In genomic region chr10:80177781-80178636, GRCh38 we compare ENCODE assay signal across 11 cellular contexts. TPM values are rescaled to one million over a fixed set of nuclear protein-coding genes. Genes with fewer than 3 reads are reported as not detected.
DNase-seq lines count a peak whose midpoint lies in the region; ATAC-seq and TF ChIP-seq lines count a peak whose summit lies in the region.
"Had no signal": no experiment of that assay in that cellular context is flagged by ENCODE, and none has a peak within 500 bp of the region (broad histone marks: within the 10 kb centered on the region; RNA-seq: fewer than 3 reads in every experiment).

No MANE protein-coding gene starts in this region.

- 53 to 68% methylated on average over 9 to 12 of the region's 12 CpGs for WGBS in body of pancreas, 2 donors

- peak overlapping the region; percentile 29 to 80 for H3K27ac Mint-ChIP-seq in stimulated activated naive CD8-positive, alpha-beta T cell treated with anti-CD3 and anti-CD28 coated beads, Interleukin-15, amount 100 ng/mL, for 72 hours

- no peaks in the 10 kb centered on the region for H3K9me3 Mint-ChIP-seq in stimulated activated naive CD8-positive, alpha-beta T cell treated with anti-CD3 and anti-CD28 coated beads, Interleukin-15, amount 100 ng/mL, for 72 hours

- no peak for TF ChIP-seq POLR2A in body of pancreas (IDR thresholded peaks at IDR 0.05)

- CTCF ChIA-PET in HEK293T (lab: Yijun Ruan, JAX): no interaction called here

- no peak for ATAC-seq in stimulated activated naive CD8-positive, alpha-beta T cell treated with anti-CD3 and anti-CD28 coated beads, Interleukin-15, amount 100 ng/mL, for 72 hours
- ATAC-seq in stimulated activated naive CD8-positive, alpha-beta T cell treated with anti-CD3 and anti-CD28 coated beads, Interleukin-15, Interleukin-2, amounts not matched to agents 100 U/mL and 50 U/mL, for 24 hours: no peak
- peak; percentile 46 for ATAC-seq in left lung
- no peak for ATAC-seq in HG03520 (IDR thresholded peaks at IDR 0.05; ENCODE audit: unreplicated experiment)
- no peak for ATAC-seq in body of pancreas

- no peaks in the 10 kb centered on the region for H3K9me3 ChIP-seq in adipocyte (ENCODE audit: control insufficient read depth, low read length)
- no peaks in the 10 kb centered on the region for H3K9me3 ChIP-seq in left lung
- no peaks in the 10 kb centered on the region for H3K9me3 ChIP-seq in body of pancreas

- TF ChIP-seq CTCF in left lung (IDR thresholded peaks at IDR 0.05) (no peak), body of pancreas (IDR thresholded peaks at IDR 0.05) (no peak)

- peaks cover 27% of the 10 kb centered on the region for H3K36me3 ChIP-seq in adipocyte (ENCODE audit: control insufficient read depth, insufficient read depth, low read length, severe bottlenecking)
- H3K36me3 ChIP-seq in left lung: peaks cover 0 to 18% of the 10 kb centered on the region in 2 donors
- no peaks in the 10 kb centered on the region for H3K36me3 ChIP-seq in body of pancreas (replicated peaks in 1 of 2; ENCODE audit: insufficient read depth in 1 of 2, low read depth in 2 of 2)

- H3K27ac ChIP-seq in left lung: peak overlapping the region in 1 of 2 donors; percentile 33
- peak overlapping the region in 1 of 4 donors; percentile 21 for H3K27ac ChIP-seq in body of pancreas

- POLR2A ChIA-PET in HEK293T (lab: Yijun Ruan, JAX): no interaction called here

- H3K4me1 Mint-ChIP-seq in stimulated activated naive CD8-positive, alpha-beta T cell treated with anti-CD3 and anti-CD28 coated beads, Interleukin-15, amount 100 ng/mL, for 72 hours: peaks cover 75% of the 10 kb centered on the region

- H3K4me1 ChIP-seq in adipocyte (ENCODE audit: control insufficient read depth, insufficient read depth, low read length) (peaks cover 38% of the 10 kb centered on the region), left lung (peaks cover under 1 to 44% of the 10 kb centered on the region in 2 donors), body of pancreas (peaks cover 18% of the 10 kb centered on the region)

- peak overlapping the region; percentile 58 for H3K9ac ChIP-seq in adipocyte (ENCODE audit: low read length)

- no peaks in the 10 kb centered on the region for H3K27me3 ChIP-seq in adipocyte (replicated peaks; ENCODE audit: control insufficient read depth, insufficient read depth, low read length)
- H3K27me3 ChIP-seq in left lung: no peaks in the 10 kb centered on the region
- H3K27me3 ChIP-seq in body of pancreas: no peaks in the 10 kb centered on the region

- H3K4me3 Mint-ChIP-seq in stimulated activated naive CD8-positive, alpha-beta T cell treated with anti-CD3 and anti-CD28 coated beads, Interleukin-15, amount 100 ng/mL, for 72 hours: no peak overlapping the region

- H3K4me3 ChIP-seq in adipocyte (ENCODE audit: low read length): peak overlapping the region; percentile 62
- no peak overlapping the region for H3K4me3 ChIP-seq in left lung
- H3K4me3 ChIP-seq in body of pancreas: no peak overlapping the region
- H3K4me3 ChIP-seq: skin epidermis had no signal

- DNase-seq in stimulated activated naive CD8-positive, alpha-beta T cell treated with anti-CD3 and anti-CD28 coated beads, Interleukin-15, amount 100 ng/mL, for 72 hours: no peak
- no peak for DNase-seq in stimulated activated naive CD8-positive, alpha-beta T cell treated with anti-CD3 and anti-CD28 coated beads, Interleukin-15, Interleukin-2, amounts not matched to agents 100 U/mL and 50 U/mL, for 24 hours
- DNase-seq in adipocyte (ENCODE audit: low read depth) (peak; percentile 87), left lung (no peak), HEK293T (ENCODE audit: extremely low spot score) (no peak), body of pancreas (no peak), OCI-M2 (lab: John Stamatoyannopoulos, UW; ENCODE audit: unreplicated experiment) (no peak)
- DNase-seq: activated CD4-positive, alpha-beta T cell treated with anti-CD3 and anti-CD28 coated beads for 1 hour; NCI-H146 had no signal

- no peaks in the 10 kb centered on the region for H3K27me3 Mint-ChIP-seq in stimulated activated naive CD8-positive, alpha-beta T cell treated with anti-CD3 and anti-CD28 coated beads, Interleukin-15, amount 100 ng/mL, for 72 hours

- intact Hi-C loops in left lung (cut with DNase I): no loop called here
- intact Hi-C loops in body of pancreas (cut with DNase I): no loop called here

TF ChIP-seq in HEK293T, 16 proteins besides CTCF, POLR2A, EP300 and RAD21:
- TF ChIP-seq PKNOX1 (IDR thresholded peaks at IDR 0.05) (no peak), ELF4 (IDR thresholded peaks at IDR 0.05) (no peak), FOXK2 (IDR thresholded peaks at IDR 0.05) (no peak), NFRKB (IDR thresholded peaks at IDR 0.05) (no peak), LEF1 (IDR thresholded peaks at IDR 0.05; ENCODE audit: borderline replicate concordance) (no peak), FOXA1 (IDR thresholded peaks at IDR 0.05) (no peak), ARNT (IDR thresholded peaks at IDR 0.05) (no peak), HDGF (IDR thresholded peaks at IDR 0.05; ENCODE audit: borderline replicate concordance) (no peak), SUZ12 (IDR thresholded peaks at IDR 0.05) (no peak), SP1 (IDR thresholded peaks at IDR 0.05) (no peak), TARDBP (IDR thresholded peaks at IDR 0.05) (no peak), CTBP1 (IDR thresholded peaks at IDR 0.05; ENCODE audit: borderline replicate concordance) (no peak)
TF ChIP-seq in HEK293T: peak in this region for 0.

RNA-seq across cellular contexts. Expression of gene ANXA11, which starts 27.3 kb away (rescaled TPM):
- total RNA-seq in left lung (100 to 1,000 TPM; 281 to 298 TPM), body of pancreas (10 to 100 TPM; 68.2 to 71.9 TPM)

RNA-seq across cellular contexts. Expression of gene PLAC9, which starts 45.5 kb away (rescaled TPM):
- total RNA-seq in left lung: 10 to 100 TPM; 35.0 to 53.8 TPM
- total RNA-seq in body of pancreas: 10 to 100 TPM in 1 of 2 donors, 1 to 10 TPM in 1; 6.5 to 39.9 TPM
